Comparison of ENCODE assay signal across 8 cellular contexts in genomic region chr17:28571255-28572122, GRCh38. TPM values are rescaled to one million over a fixed set of nuclear protein-coding genes. Genes with fewer than 3 reads are reported as not detected.
A peak's percentile ranks its signal among the peaks of the same experiment; 100 is the strongest.
DNase-seq lines count a peak whose midpoint lies in the region; ATAC-seq and TF ChIP-seq lines count a peak whose summit lies in the region.

Gene PIGS (minus strand): TSS chr17:28571524. CDS start chr17:28571496, 28 bp downstream.

- peak within 1 kb of the TSS; percentile 90 for H3K4me3 ChIP-seq in BJ (ENCODE audit: low read depth, low read length)

- TF ChIP-seq CTCF in BJ (IDR thresholded peaks at IDR 0.05; ENCODE audit: insufficient read depth, low read depth, low read length): no peak

- H3K27me3 ChIP-seq in BJ (ENCODE audit: control insufficient read depth, insufficient read depth, low read length): no peaks in the 10 kb centered on the region

- POLR2A ChIA-PET in BJ (lab: Charles Lee): no interaction called here

- ATAC-seq in GM19324 (IDR thresholded peaks at IDR 0.05; ENCODE audit: low FRiP score, unreplicated experiment) (peak; percentile 94), HG03469 (IDR thresholded peaks at IDR 0.05; ENCODE audit: unreplicated experiment) (peak; percentile 57)

- CTCF ChIA-PET in BJ (lab: Yijun Ruan, JAX): interaction anchor here (0.6 to 2.3 kb wide), 8 partner anchors 23 to 76 kb away, joined by 3 to 10 read pairs (median 4); no protein-coding TSS in a partner anchor

- DNase-seq in BJ (ENCODE audit: low read depth): peak; percentile 62
- peak; percentile 97 for DNase-seq in NCI-H526 treated with DMSO at 0.1 percent for 48 hours (lab: John Stamatoyannopoulos, UW)
- DNase-seq in activated CD4-positive, alpha-beta T cell treated with anti-CD3 and anti-CD28 coated beads, Interleukin-2, amount 50 U/mL, for 1 hour: peak; percentile 89
- peak; percentile 37 for DNase-seq in cortex of kidney (lab: John Stamatoyannopoulos, UW)
- peak; percentile 97 for DNase-seq in left kidney (ENCODE audit: low read depth, low spot score)
- peak; percentile 93 for DNase-seq in stimulated activated CD4-positive, alpha-beta T cell treated with anti-CD3 and anti-CD28 coated beads, Interleukin-1b, Interleukin-23, amount 100 ng/mL, for 48 hours

- peaks cover 4% of the 10 kb centered on the region for H3K36me3 ChIP-seq in BJ (ENCODE audit: control insufficient read depth, insufficient read depth, low read length)

RNA-seq across cellular contexts. Expression of gene PIGS, which starts in this region (rescaled TPM):
- 33.4 and 99.5 TPM in 2 replicates for polyA plus RNA-seq in BJ (2011; rRNA removed)
- polyA minus RNA-seq in BJ (2011; rRNA and poly(A)+ RNA removed): 25.4 and 32.1 TPM in 2 replicates

Comparison
In these comparisons a context has a peak if more than half of its experiments do, and no peak if none do; other contexts are left out.
1. Peak in every context shown above with its lines: DNase-seq, ATAC-seq and H3K4me3 ChIP-seq.
2. DNase-seq: peak in every context shown above with its lines; median percentile 97 in NCI-H526 treated with DMSO at 0.1 percent for 48 hours; 97 in left kidney; 93 in stimulated activated CD4-positive, alpha-beta T cell treated with anti-CD3 and anti-CD28 coated beads, Interleukin-1b, Interleukin-23, amount 100 ng/mL, for 48 hours; 89 in activated CD4-positive, alpha-beta T cell treated with anti-CD3 and anti-CD28 coated beads, Interleukin-2, amount 50 U/mL, for 1 hour; 62 in BJ; 37 in cortex of kidney.